In the genomic region with DNA sequence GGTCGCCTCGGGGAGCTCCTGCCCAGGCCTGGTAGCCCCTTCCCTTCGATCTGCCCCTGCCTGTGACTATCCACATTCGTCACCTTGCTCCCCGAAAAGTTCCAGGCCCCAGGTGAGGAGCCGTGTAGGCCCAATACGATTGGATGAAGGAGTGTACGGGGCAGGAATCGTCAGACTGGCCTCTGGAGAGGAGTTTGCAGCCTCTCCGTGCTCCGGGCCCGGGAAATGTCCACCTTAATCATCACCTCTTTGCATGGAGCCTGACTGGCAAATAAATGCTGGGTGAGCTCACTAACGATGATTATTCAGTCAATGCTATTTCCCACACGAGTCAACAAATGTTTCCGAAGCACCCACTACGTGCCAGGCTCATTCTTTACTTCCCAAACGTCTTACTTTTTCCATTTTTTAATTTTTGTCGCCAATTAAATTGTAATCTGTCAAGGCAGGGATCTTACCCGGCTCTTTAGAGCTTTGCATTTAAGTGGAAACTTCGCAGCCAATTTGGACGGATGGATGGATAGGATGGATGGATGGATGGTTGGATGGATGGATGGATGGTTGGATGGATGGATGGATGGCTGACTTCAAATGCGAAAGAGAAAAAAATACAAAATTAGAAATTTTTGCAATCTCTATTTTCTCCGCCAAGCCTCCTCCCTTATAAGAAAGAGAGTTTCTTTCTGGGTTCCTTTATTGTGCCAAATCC, we compare ENCODE assay signal across 7 cellular contexts. TPM values are rescaled to one million over a fixed set of nuclear protein-coding genes. Genes with fewer than 3 reads are reported as not detected.
DNase-seq lines count a peak whose midpoint lies in the region; ATAC-seq and TF ChIP-seq lines count a peak whose summit lies in the region.

No MANE protein-coding gene starts in this region.

- no peaks in the 10 kb centered on the region for H3K79me2 ChIP-seq in OCI-LY3 (ENCODE audit: low read length)

- H3K9ac ChIP-seq in OCI-LY3 (ENCODE audit: low read length) (peak overlapping the region; percentile 84), duodenal mucosa (ENCODE audit: low read depth in 1 of 2, low read length in 2 of 2) (peak overlapping the region; percentile 78 to 80)

- peak; percentile 6 for DNase-seq in HFF-Myc (ENCODE audit: extremely low read depth, low read depth)
- DNase-seq in NCI-H1048 (lab: John Stamatoyannopoulos, UW) = no peak

- H3K4me3 ChIP-seq in HFF-Myc (replicated peaks; ENCODE audit: low read depth, low read length) = peak overlapping the region; percentile 73
- peak overlapping the region; percentile 92 for H3K4me3 ChIP-seq in OCI-LY3 (ENCODE audit: low read length)
- peak overlapping the region; percentile 84 to 86 for H3K4me3 ChIP-seq in duodenal mucosa (ENCODE audit: low read depth in 1 of 2, low read length in 2 of 2)
- peak overlapping the region; percentile 73 for H3K4me3 ChIP-seq in mononuclear cell (ENCODE audit: low read length)
- H3K4me3 ChIP-seq in urinary bladder (ENCODE audit: low read depth, low read length) = peak overlapping the region; percentile 61

- peak overlapping the region; percentile 91 for H3K4me2 ChIP-seq in OCI-LY3 (ENCODE audit: low read length)

- H3K27ac ChIP-seq in OCI-LY3 (ENCODE audit: low read length) (peak overlapping the region; percentile 88), duodenal mucosa (ENCODE audit: low read depth, low read length) (peak overlapping the region; percentile 88), urinary bladder (ENCODE audit: low read depth) (peak overlapping the region; percentile 70)

- H4K20me1 ChIP-seq in OCI-LY3 (ENCODE audit: insufficient read depth, low read length) = no peaks in the 10 kb centered on the region

- 26% methylated on average over 23 of the region's 23 CpGs for WGBS in urinary bladder

- H2AFZ ChIP-seq in OCI-LY3 (ENCODE audit: low read depth, low read length) = peak overlapping the region; percentile 93

- ATAC-seq in GM18519 (IDR thresholded peaks at IDR 0.05; ENCODE audit: low FRiP score, unreplicated experiment) = peak; percentile 2

- H3K27me3 ChIP-seq in OCI-LY3 (ENCODE audit: low read depth, low read length) (no peaks in the 10 kb centered on the region), duodenal mucosa (ENCODE audit: control insufficient read depth in 1 of 2, insufficient read depth in 2 of 2, low read length in 2 of 2) (no peaks in the 10 kb centered on the region), mononuclear cell (ENCODE audit: insufficient read depth, low read length) (no peaks in the 10 kb centered on the region)

- H3K9me3 ChIP-seq in OCI-LY3 (ENCODE audit: insufficient read depth, low read length) (no peaks in the 10 kb centered on the region), duodenal mucosa (ENCODE audit: control insufficient read depth in 1 of 2, low read length in 2 of 2) (no peaks in the 10 kb centered on the region), mononuclear cell (ENCODE audit: low read depth, low read length) (no peaks in the 10 kb centered on the region)

- H3K36me3 ChIP-seq in OCI-LY3 (replicated peaks; ENCODE audit: low read depth, low read length) (no peaks in the 10 kb centered on the region), duodenal mucosa (ENCODE audit: control insufficient read depth in 1 of 2, insufficient read depth in 2 of 2, low read length in 2 of 2) (no peaks in the 10 kb centered on the region), urinary bladder (ENCODE audit: insufficient read depth) (no peaks in the 10 kb centered on the region)

- peaks cover 8% of the 10 kb centered on the region; the same call in 1 of the 2 replicates for H3K4me1 ChIP-seq in OCI-LY3 (ENCODE audit: low read length)
- peaks cover 9 to 14% of the 10 kb centered on the region in 2 donors for H3K4me1 ChIP-seq in duodenal mucosa (ENCODE audit: control insufficient read depth in 1 of 2, insufficient read depth in 2 of 2, low read length in 2 of 2)
- H3K4me1 ChIP-seq in mononuclear cell (ENCODE audit: insufficient read depth, low read length) = peaks cover 11% of the 10 kb centered on the region
- H3K4me1 ChIP-seq in urinary bladder (ENCODE audit: insufficient read depth) = no peaks in the 10 kb centered on the region

- TF ChIP-seq CTCF in HFF-Myc (IDR thresholded peaks at IDR 0.05; ENCODE audit: low read depth, low read length, missing control alignments) (no peak), OCI-LY3 (IDR thresholded peaks at IDR 0.05; ENCODE audit: low read depth, low read length) (no peak)

RNA-seq across cellular contexts. Expression of gene TGDS, which starts 45.8 kb away (rescaled TPM):
- total RNA-seq in mononuclear cell (5.5 TPM), urinary bladder (28.7 TPM)
- polyA plus RNA-seq in urinary bladder = 9.2 TPM

RNA-seq across cellular contexts. Expression of gene GPR180, which starts 51.5 kb away (rescaled TPM):
- total RNA-seq in mononuclear cell (1.8 TPM), urinary bladder (21.5 TPM)
- 2.4 TPM for polyA plus RNA-seq in urinary bladder
